Comparison of ENCODE assay signal across 20 cellular contexts in the genomic region with DNA sequence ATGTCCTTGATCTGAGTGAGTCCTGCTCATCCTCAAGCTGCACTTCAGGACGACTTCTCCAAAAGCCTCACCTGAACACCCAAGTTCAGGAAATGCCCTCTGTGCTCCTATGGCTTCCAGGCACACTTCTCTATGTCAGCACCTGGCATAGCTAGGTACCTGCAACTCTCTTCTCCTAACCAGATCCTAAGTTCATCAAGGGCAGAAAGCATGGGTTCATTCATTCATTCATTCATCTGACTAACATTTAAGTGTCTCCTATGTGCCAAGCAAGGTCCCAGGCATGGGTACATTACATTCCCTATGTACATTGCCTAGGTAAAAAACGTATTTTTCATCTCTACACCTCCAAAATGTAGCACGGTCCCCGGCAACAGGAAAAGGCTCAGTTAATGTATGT. TPM values are rescaled to one million over a fixed set of nuclear protein-coding genes. Genes with fewer than 3 reads are reported as not detected.
DNase-seq lines count a peak whose midpoint lies in the region; ATAC-seq, FAIRE-seq and TF ChIP-seq lines count a peak whose summit lies in the region.
"Had no signal": no experiment of that assay in that cellular context is flagged by ENCODE, and none has a peak within 500 bp of the region (broad histone marks: within the 10 kb centered on the region; RNA-seq: fewer than 3 reads in every experiment).

No MANE protein-coding gene starts in this region.

- no peak overlapping the region for H2BK20ac ChIP-seq in H1 (ENCODE audit: low read length)

- no peak overlapping the region for H2BK12ac ChIP-seq in H1 (ENCODE audit: low read depth, low read length)

- no peak overlapping the region for H4K8ac ChIP-seq in H1 (ENCODE audit: extremely low read depth, insufficient read depth, low read length)

- H2BK15ac ChIP-seq in H1 (ENCODE audit: low read length), result 0 out of 2 replicates have a peak overlapping the region, but pooled peaks have one; percentile 14

- no peak for TF ChIP-seq POLR2A in H1 (IDR thresholded peaks at IDR 0.05; ENCODE audit: control extremely low read depth in 1 of 2, low read depth in 2 of 2, low read length in 2 of 2)

- H3K27me3 ChIP-seq in astrocyte (ENCODE audit: insufficient read depth, low read length), result peaks cover 3% of the 10 kb centered on the region
- peaks cover 0 to 15% (median 5%) of the 10 kb centered on the region in 4 experiments; a peak in 4 of 7 replicates for H3K27me3 ChIP-seq in H1 (replicated peaks in 1 of 4; ENCODE audit: control insufficient read depth in 3 of 4, extremely low read depth in 1 of 4, insufficient read depth in 3 of 4, low read length in 3 of 4)
- H3K27me3 ChIP-seq: BLaER1 treated with 17β-estradiol and CSF1 and Interleukin-3, amounts not matched to agents 10 nM and 100 nM had no signal

- H3K23ac ChIP-seq in H1 (ENCODE audit: insufficient read length), result no peak overlapping the region

- WGBS in H1 (ENCODE audit: extremely low coverage in 1 of 2, insufficient coverage in 1 of 2, insufficient read length in 1 of 2, insufficient replicate concordance in 2 of 2, low coverage in 1 of 2, low lambda C conversion rate in 2 of 2, missing lambda C conversion rate in 1 of 2), 2 experiments, result 71% methylated on average over 4 of the region's 4 CpGs; no CpG with 5 or more reads in 1 of the 2 experiments

- H3K79me2 ChIP-seq in astrocyte (ENCODE audit: insufficient read depth, low read length), result no peaks in the 10 kb centered on the region
- no peaks in the 10 kb centered on the region for H3K79me2 ChIP-seq in H1 (ENCODE audit: control insufficient read depth in 1 of 2, insufficient read depth in 2 of 2, low read length in 2 of 2)

- POLR2A ChIA-PET in H1 (lab: Charles Lee; ENCODE audit: partially characterized antibody), result interaction anchor here (0.7 kb wide), 1 partner anchor 13 kb away, joined by 3 read pairs; no protein-coding TSS in a partner anchor

- H3K9me3 ChIP-seq in astrocyte (ENCODE audit: insufficient read depth, low read depth, low read length), result no peaks in the 10 kb centered on the region
- H3K9me3 ChIP-seq in H1 (ENCODE audit: insufficient read depth in 2 of 2, low read depth in 1 of 2, low read length in 1 of 2), result no peaks in the 10 kb centered on the region
- H3K9me3 ChIP-seq: BLaER1 treated with 17β-estradiol and CSF1 and Interleukin-3, amounts not matched to agents 10 nM and 100 nM had no signal

- H4K5ac ChIP-seq in H1 (ENCODE audit: insufficient read length, low read depth, low read length), result no peak overlapping the region

- H3K4me2 ChIP-seq in astrocyte (ENCODE audit: low read length) (peak overlapping the region; percentile 37), H1 (ENCODE audit: insufficient read depth in 1 of 2, low read depth in 2 of 2, low read length in 2 of 2) (no peak overlapping the region; a peak in 1 of 4 replicates)

- no peak overlapping the region for H2BK120ac ChIP-seq in H1 (replicated peaks; ENCODE audit: low read depth, low read length)

- H4K20me1 ChIP-seq in astrocyte (ENCODE audit: insufficient read depth, low read length) (no peaks in the 10 kb centered on the region), H1 (replicated peaks in 1 of 2; ENCODE audit: control insufficient read depth in 1 of 2, insufficient read depth in 2 of 2, low read length in 2 of 2) (no peaks in the 10 kb centered on the region)
- H4K20me1 ChIP-seq: BLaER1 treated with 17β-estradiol and CSF1 and Interleukin-3, amounts not matched to agents 10 nM and 100 nM had no signal

- no peak overlapping the region for H3K14ac ChIP-seq in H1 (ENCODE audit: insufficient read length)

- H4K91ac ChIP-seq in H1 (replicated peaks; ENCODE audit: insufficient read length, low read length), result no peak overlapping the region

- H3K27ac Mint-ChIP-seq in activated CD8-positive, alpha-beta memory T cell treated with anti-CD3 and anti-CD28 coated beads, Interleukin-2, amount 10 ng/mL, durations not matched to agents 7 days and 5 days, result no peak overlapping the region
- H3K27ac Mint-ChIP-seq in astrocyte (ENCODE audit: unreplicated experiment), result no peak overlapping the region
- H3K27ac Mint-ChIP-seq: CD4-positive, CD25-positive, alpha-beta regulatory T cell had no signal

- TF ChIP-seq RAD21 in H1 (IDR thresholded peaks at IDR 0.05 in 1 of 2, conservative IDR thresholded peaks at IDR 0.05 in 1 of 2; ENCODE audit: low read depth in 2 of 2, low read length in 2 of 2), result no peak

- no peak for FAIRE-seq in astrocyte (lab: Jason Lieb, UNC)
- FAIRE-seq in H1 (lab: Jason Lieb, UNC), result no peak
- FAIRE-seq: G401.6, GM19239, H54 had no signal

- H3K9ac ChIP-seq in astrocyte (ENCODE audit: low read length) (no peak overlapping the region), H1 (replicated peaks in 1 of 4; ENCODE audit: extremely low read depth in 1 of 4, low read depth in 3 of 4, low read length in 3 of 4) (no peak overlapping the region)
- H3K9ac ChIP-seq: BLaER1 treated with 17β-estradiol and CSF1 and Interleukin-3, amounts not matched to agents 10 nM and 100 nM had no signal

- H3K4me3 ChIP-seq in astrocyte (ENCODE audit: insufficient read depth, low read depth, low read length) (no peak overlapping the region), H1 (ENCODE audit: extremely low read depth in 1 of 4, insufficient read depth in 2 of 4, low read depth in 3 of 4, low read length in 4 of 4) (no peak overlapping the region)
- H3K4me3 ChIP-seq: BLaER1 treated with 17β-estradiol and CSF1 and Interleukin-3, amounts not matched to agents 10 nM and 100 nM had no signal

- H3K9me3 Mint-ChIP-seq in activated CD8-positive, alpha-beta memory T cell treated with anti-CD3 and anti-CD28 coated beads, Interleukin-2, amount 10 ng/mL, durations not matched to agents 7 days and 5 days (ENCODE audit: low read depth), result no peaks in the 10 kb centered on the region
- peaks cover 2% of the 10 kb centered on the region for H3K9me3 Mint-ChIP-seq in astrocyte (ENCODE audit: unreplicated experiment)
- H3K9me3 Mint-ChIP-seq: CD4-positive, CD25-positive, alpha-beta regulatory T cell had no signal

- no peaks in the 10 kb centered on the region for H3K36me3 Mint-ChIP-seq in activated CD8-positive, alpha-beta memory T cell treated with anti-CD3 and anti-CD28 coated beads, Interleukin-2, amount 10 ng/mL, durations not matched to agents 7 days and 5 days
- H3K36me3 Mint-ChIP-seq in astrocyte (ENCODE audit: low read depth, unreplicated experiment), result no peaks in the 10 kb centered on the region
- H3K36me3 Mint-ChIP-seq: CD4-positive, CD25-positive, alpha-beta regulatory T cell had no signal

- no peak overlapping the region for H2BK5ac ChIP-seq in H1 (ENCODE audit: low read depth, low read length)

- no peak overlapping the region for H3K56ac ChIP-seq in H1 (replicated peaks; ENCODE audit: insufficient read length, low read depth, low read length)

- H2AFZ ChIP-seq in astrocyte (ENCODE audit: low read depth, low read length) (no peak overlapping the region), H1 (ENCODE audit: low read length) (no peak overlapping the region)

- H3K4me3 Mint-ChIP-seq in activated CD8-positive, alpha-beta memory T cell treated with anti-CD3 and anti-CD28 coated beads, Interleukin-2, amount 10 ng/mL, durations not matched to agents 7 days and 5 days, result no peak overlapping the region
- no peak overlapping the region for H3K4me3 Mint-ChIP-seq in astrocyte (ENCODE audit: unreplicated experiment)
- H3K4me3 Mint-ChIP-seq: CD4-positive, CD25-positive, alpha-beta regulatory T cell had no signal

- H3K36me3 ChIP-seq in astrocyte (ENCODE audit: insufficient read depth, low read length) (no peaks in the 10 kb centered on the region), H1 (ENCODE audit: control insufficient read depth in 2 of 4, insufficient read depth in 4 of 4, low read length in 3 of 4) (no peaks in the 10 kb centered on the region)
- H3K36me3 ChIP-seq: BLaER1 treated with 17β-estradiol and CSF1 and Interleukin-3, amounts not matched to agents 10 nM and 100 nM had no signal

- CTCF ChIA-PET in activated CD8-positive, alpha-beta memory T cell treated with anti-CD3 and anti-CD28 coated beads, Interleukin-2, amount 10 ng/mL, durations not matched to agents 7 days and 5 days (lab: Charles Lee), result no interaction called here
- CTCF ChIA-PET in H1 (lab: Charles Lee; ENCODE audit: partially characterized antibody), result interaction anchor here (0.6 to 2.6 kb wide), 11 partner anchors 11 to 139 kb away, joined by 3 to 11 read pairs (median 6); no protein-coding TSS in a partner anchor

- no peaks in the 10 kb centered on the region for H3K79me1 ChIP-seq in H1 (ENCODE audit: low read depth, low read length)

- TF ChIP-seq EP300 in H1 (IDR thresholded peaks at IDR 0.05; ENCODE audit: borderline replicate concordance in 1 of 2, low read depth in 2 of 2, low read length in 2 of 2), result no peak

- no peak overlapping the region for H3K4ac ChIP-seq in H1 (replicated peaks; ENCODE audit: insufficient read length, low read depth, low read length)

- H3K4me1 ChIP-seq in astrocyte (ENCODE audit: insufficient read depth, low read length) (peaks cover 7% of the 10 kb centered on the region), H1 (replicated peaks in 1 of 4; ENCODE audit: control insufficient read depth in 3 of 4, insufficient read depth in 4 of 4, low read length in 3 of 4) (peaks cover 0 to 16% (median 4%) of the 10 kb centered on the region in 4 experiments; a peak in 6 of 7 replicates)

- peaks cover 34% of the 10 kb centered on the region for H3K27me3 Mint-ChIP-seq in activated CD8-positive, alpha-beta memory T cell treated with anti-CD3 and anti-CD28 coated beads, Interleukin-2, amount 10 ng/mL, durations not matched to agents 7 days and 5 days
- H3K27me3 Mint-ChIP-seq in astrocyte (ENCODE audit: low read depth, unreplicated experiment), result peaks cover 18% of the 10 kb centered on the region

- H3K27ac ChIP-seq in astrocyte (ENCODE audit: low read depth, low read length) (no peak overlapping the region), H1 (ENCODE audit: low read depth, low read length) (no peak overlapping the region)
- H3K27ac ChIP-seq: BLaER1 treated with 17β-estradiol and CSF1 and Interleukin-3, amounts not matched to agents 10 nM and 100 nM had no signal

- ATAC-seq in activated CD8-positive, alpha-beta memory T cell treated with anti-CD3 and anti-CD28 coated beads, Interleukin-2, amount 10 ng/mL, durations not matched to agents 7 days and 5 days, result peak; percentile 20
- ATAC-seq in HG03280 (IDR thresholded peaks at IDR 0.05; ENCODE audit: unreplicated experiment), result no peak

- H2AK5ac ChIP-seq in H1 (ENCODE audit: low read depth, low read length), result no peak overlapping the region

- peaks cover 18% of the 10 kb centered on the region for H3K4me1 Mint-ChIP-seq in activated CD8-positive, alpha-beta memory T cell treated with anti-CD3 and anti-CD28 coated beads, Interleukin-2, amount 10 ng/mL, durations not matched to agents 7 days and 5 days
- H3K4me1 Mint-ChIP-seq in astrocyte (ENCODE audit: low read depth, unreplicated experiment), result no peaks in the 10 kb centered on the region

- DNase-seq in activated CD8-positive, alpha-beta memory T cell treated with anti-CD3 and anti-CD28 coated beads, Interleukin-2, amount 10 ng/mL, durations not matched to agents 7 days and 5 days, result no peak
- DNase-seq in activated CD8-positive, alpha-beta memory T cell treated with anti-CD3 and anti-CD28 coated beads, Interleukin-2, amount 50 U/mL, for 4 hours, result no peak
- DNase-seq in astrocyte (ENCODE audit: low read depth) (no peak), H1 (ENCODE audit: low read depth in 1 of 2, low spot score in 2 of 2) (no peak), UCSD-AML1 (lab: John Stamatoyannopoulos, UW; ENCODE audit: unreplicated experiment) (no peak), NCI-H526 (lab: John Stamatoyannopoulos, UW) (no peak)
- DNase-seq: 8988T, ACHN, Calu3, DMS 273 treated with DMSO at 0.1 percent for 48 hours, DMS79 treated with DMSO at 0.1 percent for 48 hours, IMR-90, KG1 had no signal

- H3K23me2 ChIP-seq in H1 (ENCODE audit: low read depth, low read length), result peaks cover 2% of the 10 kb centered on the region; the same call in 1 of the 2 replicates

- no peak overlapping the region for H3K18ac ChIP-seq in H1 (ENCODE audit: extremely low read depth, low read length)

- TF ChIP-seq CTCF in astrocyte (IDR thresholded peaks at IDR 0.05; ENCODE audit: insufficient read depth, low read depth, low read length) (no peak), H1 (IDR thresholded peaks at IDR 0.05; ENCODE audit: control extremely low read depth in 1 of 3, insufficient read depth in 1 of 3, low read depth in 1 of 3, low read length in 3 of 3) (no peak)

RNA-seq across cellular contexts. Expression of a gene that starts 4.0 kb away (rescaled TPM):
- total RNA-seq in activated CD8-positive, alpha-beta memory T cell treated with anti-CD3 and anti-CD28 coated beads, Interleukin-2, amount 10 ng/mL, durations not matched to agents 7 days and 5 days, result not detected
- total RNA-seq in astrocyte, result 0.09 and 0.12 TPM in 2 replicates
- total RNA-seq in H1 (2021; fragmentation: NEBNext Ultra II Directional; extraction: Animal tissue kit (Norgen Biotek cat#: 25700)), result 0.13 and 0.29 TPM in 2 replicates
- polyA plus RNA-seq in H1 (2011; rRNA removed), result 0.16 and 0.23 TPM in 2 replicates
- polyA plus RNA-seq in H1 (2011; cell fraction: cytosol; rRNA removed), result 0.18 TPM
- polyA plus RNA-seq in H1 (2011; cell fraction: nucleus; rRNA removed), result 0.11 TPM
- 0.10 to 0.42 TPM (median 0.17 TPM) in 4 replicates for polyA plus RNA-seq in H1 (2012, experiment 1 of 2)
- polyA plus RNA-seq in H1 (2012, experiment 2 of 2), result 0.04 TPM
- 0.06 TPM for polyA plus RNA-seq in H1 (2013, experiment 1 of 2)
- polyA plus RNA-seq in H1 (2013, experiment 2 of 2), result 0.04 TPM
- polyA minus RNA-seq in H1 (2011; rRNA and poly(A)+ RNA removed), result 0.79 and 0.88 TPM in 2 replicates
- 0.37 TPM for polyA minus RNA-seq in H1 (2011; cell fraction: cytosol; rRNA and poly(A)+ RNA removed)
- 0.60 TPM for polyA minus RNA-seq in H1 (2011; cell fraction: nucleus; rRNA and poly(A)+ RNA removed)
- total RNA-seq: Calu3; CD4-positive, CD25-positive, alpha-beta regulatory T cell; HT-29; IMR-90 had no signal
- polyA plus RNA-seq: CD4-positive, CD25-positive, alpha-beta regulatory T cell; IMR-90 had no signal
